1 cellular context compared by ENCODE assay signal in genomic region chr10:104121485-104122272, GRCh38.
TF ChIP-seq lines count a peak whose summit lies in the region.

Gene SFR1, plus strand, starts transcription at chr10:104122171. Its CDS starts 13 bp downstream, at chr10:104122184.

TF ChIP-seq in HEK293, 187 proteins besides CTCF, POLR2A, EP300 and RAD21 (continued from another document and continues in another):
- TF ChIP-seq PATZ1 (tag by site-specific recombination; IDR thresholded peaks at IDR 0.05) (peak; percentile 75), ZNF513 (tag by site-specific recombination; IDR thresholded peaks at IDR 0.05) (no peak), ZBTB48 (tag by site-specific recombination; IDR thresholded peaks at IDR 0.05) (peak; percentile 87; the same call in 1 of the 2 replicates), HOXC10 (CRISPR knock-in tag; IDR thresholded peaks at IDR 0.05) (peak; percentile 98), ZNF76 (tag by site-specific recombination; IDR thresholded peaks at IDR 0.05; ENCODE audit: borderline replicate concordance, low read depth) (peak; percentile 44; the same call in 1 of the 2 replicates), MZF1 (tag by site-specific recombination; IDR thresholded peaks at IDR 0.05; ENCODE audit: borderline replicate concordance) (no peak; the same call in 1 of the 2 replicates), ZNF596 (tag by site-specific recombination; IDR thresholded peaks at IDR 0.05) (no peak), ZNF184 (tag by site-specific recombination; IDR thresholded peaks at IDR 0.05) (no peak), ZNF768 (tag by site-specific recombination; IDR thresholded peaks at IDR 0.05) (no peak), YY2 (tag by site-specific recombination; IDR thresholded peaks at IDR 0.05) (peak; percentile 83), ZNF350 (tag by site-specific recombination; IDR thresholded peaks at IDR 0.05) (no peak), GLIS2 (tag by site-specific recombination; IDR thresholded peaks at IDR 0.05) (peak; percentile 73), ZNF274 (IDR thresholded peaks at IDR 0.05; ENCODE audit: low read length) (no peak), ZNF274 (tag by site-specific recombination; IDR thresholded peaks at IDR 0.05; ENCODE audit: borderline replicate concordance) (no peak), ZNF214 (tag by site-specific recombination; IDR thresholded peaks at IDR 0.05; ENCODE audit: borderline replicate concordance) (no peak), SP2 (tag by site-specific recombination; IDR thresholded peaks at IDR 0.05) (peak; percentile 99), ZNF19 (tag by site-specific recombination; IDR thresholded peaks at IDR 0.05; ENCODE audit: low read depth) (no peak), SP3 (tag by site-specific recombination; IDR thresholded peaks at IDR 0.05) (peak; percentile 95), ZNF114 (tag by site-specific recombination; IDR thresholded peaks at IDR 0.05) (no peak), ZFHX2 (tag by site-specific recombination; conservative IDR thresholded peaks at IDR 0.05) (peak; percentile 71), GLI4 (tag by site-specific recombination; IDR thresholded peaks at IDR 0.05) (no peak), ZNF133 (tag by site-specific recombination; IDR thresholded peaks at IDR 0.05) (no peak), ZBTB10 (tag by site-specific recombination; IDR thresholded peaks at IDR 0.05) (peak; percentile 81), OVOL3 (tag by site-specific recombination; IDR thresholded peaks at IDR 0.05) (no peak), ZNF155 (tag by site-specific recombination; IDR thresholded peaks at IDR 0.05) (no peak), ZNF629 (tag by site-specific recombination; IDR thresholded peaks at IDR 0.05) (peak; percentile 51; the same call in 1 of the 2 replicates), ZSCAN18 (tag by site-specific recombination; IDR thresholded peaks at IDR 0.05) (no peak), SALL2 (tag by site-specific recombination; IDR thresholded peaks at IDR 0.05; ENCODE audit: borderline replicate concordance) (no peak), ZNF529 (tag by site-specific recombination; IDR thresholded peaks at IDR 0.05; ENCODE audit: insufficient replicate concordance) (no peak), ZNF658 (tag by site-specific recombination; IDR thresholded peaks at IDR 0.05) (no peak), ZNF132 (tag by site-specific recombination; IDR thresholded peaks at IDR 0.05; ENCODE audit: borderline replicate concordance) (peak; percentile 28; the same call in 1 of the 2 replicates), ZNF175 (tag by site-specific recombination; IDR thresholded peaks at IDR 0.05) (no peak), ZNF549 (tag by site-specific recombination; IDR thresholded peaks at IDR 0.05) (no peak), ZNF121 (tag by site-specific recombination; IDR thresholded peaks at IDR 0.05) (no peak), ZNF660 (tag by site-specific recombination; IDR thresholded peaks at IDR 0.05) (peak; percentile 66), ZNF701 (tag by site-specific recombination; IDR thresholded peaks at IDR 0.05) (no peak), ZNF302 (tag by site-specific recombination; IDR thresholded peaks at IDR 0.05; ENCODE audit: low read depth) (no peak), ZNF24 (tag by site-specific recombination; IDR thresholded peaks at IDR 0.05) (peak; percentile 15; the same call in 1 of the 2 replicates), ZNF521 (tag by site-specific recombination; IDR thresholded peaks at IDR 0.05) (no peak), ZSCAN4 (tag by site-specific recombination; IDR thresholded peaks at IDR 0.05) (no peak), ZBTB44 (tag by site-specific recombination; IDR thresholded peaks at IDR 0.05) (peak; percentile 26; the same call in 1 of the 2 replicates), HIC1 (tag by site-specific recombination; IDR thresholded peaks at IDR 0.05) (no peak; the same call in 1 of the 2 replicates), BCL11A (tag by site-specific recombination; IDR thresholded peaks at IDR 0.05; ENCODE audit: low read depth) (no peak), HOXA7 (CRISPR knock-in tag; IDR thresholded peaks at IDR 0.05; ENCODE audit: borderline replicate concordance) (no peak), ZNF610 (tag by site-specific recombination; IDR thresholded peaks at IDR 0.05; ENCODE audit: borderline replicate concordance) (0 out of 2 replicates have a peak, but pooled peaks have one; percentile 43), PRDM6 (tag by site-specific recombination; IDR thresholded peaks at IDR 0.05) (no peak), ZNF394 (tag by site-specific recombination; IDR thresholded peaks at IDR 0.05; ENCODE audit: borderline replicate concordance) (peak; percentile 53; the same call in 1 of the 2 replicates), ZNF677 (tag by site-specific recombination; IDR thresholded peaks at IDR 0.05) (no peak), ZNF843 (tag by site-specific recombination; IDR thresholded peaks at IDR 0.05) (peak; percentile 34; the same call in 1 of the 2 replicates), ZSCAN30 (tag by site-specific recombination; IDR thresholded peaks at IDR 0.05) (peak; percentile 79), ZNF248 (tag by site-specific recombination; IDR thresholded peaks at IDR 0.05) (no peak), ZNF416 (tag by site-specific recombination; IDR thresholded peaks at IDR 0.05) (no peak), ZNF391 (tag by site-specific recombination; IDR thresholded peaks at IDR 0.05; ENCODE audit: borderline replicate concordance, low read depth) (no peak; the same call in 1 of the 2 replicates), ZIC2 (tag by site-specific recombination; IDR thresholded peaks at IDR 0.05) (peak; percentile 92), ZNF202 (tag by site-specific recombination; IDR thresholded peaks at IDR 0.05; ENCODE audit: borderline replicate concordance) (no peak), ZNF501 (tag by site-specific recombination; IDR thresholded peaks at IDR 0.05) (peak; percentile 72), ZNF335 (tag by site-specific recombination; conservative IDR thresholded peaks at IDR 0.05) (peak; percentile 86), ZNF404 (tag by site-specific recombination; IDR thresholded peaks at IDR 0.05) (no peak), GLI2 (tag by site-specific recombination; IDR thresholded peaks at IDR 0.05; ENCODE audit: borderline replicate concordance, low read depth) (no peak), ZNF138 (tag by site-specific recombination; IDR thresholded peaks at IDR 0.05; ENCODE audit: borderline replicate concordance) (no peak), ZNF366 (tag by site-specific recombination; conservative IDR thresholded peaks at IDR 0.05) (peak; percentile 71; the same call in 1 of the 2 replicates), OSR2 (tag by site-specific recombination; IDR thresholded peaks at IDR 0.05) (peak; percentile 97)
